8 cellular contexts compared by ENCODE assay signal in the genomic region with DNA sequence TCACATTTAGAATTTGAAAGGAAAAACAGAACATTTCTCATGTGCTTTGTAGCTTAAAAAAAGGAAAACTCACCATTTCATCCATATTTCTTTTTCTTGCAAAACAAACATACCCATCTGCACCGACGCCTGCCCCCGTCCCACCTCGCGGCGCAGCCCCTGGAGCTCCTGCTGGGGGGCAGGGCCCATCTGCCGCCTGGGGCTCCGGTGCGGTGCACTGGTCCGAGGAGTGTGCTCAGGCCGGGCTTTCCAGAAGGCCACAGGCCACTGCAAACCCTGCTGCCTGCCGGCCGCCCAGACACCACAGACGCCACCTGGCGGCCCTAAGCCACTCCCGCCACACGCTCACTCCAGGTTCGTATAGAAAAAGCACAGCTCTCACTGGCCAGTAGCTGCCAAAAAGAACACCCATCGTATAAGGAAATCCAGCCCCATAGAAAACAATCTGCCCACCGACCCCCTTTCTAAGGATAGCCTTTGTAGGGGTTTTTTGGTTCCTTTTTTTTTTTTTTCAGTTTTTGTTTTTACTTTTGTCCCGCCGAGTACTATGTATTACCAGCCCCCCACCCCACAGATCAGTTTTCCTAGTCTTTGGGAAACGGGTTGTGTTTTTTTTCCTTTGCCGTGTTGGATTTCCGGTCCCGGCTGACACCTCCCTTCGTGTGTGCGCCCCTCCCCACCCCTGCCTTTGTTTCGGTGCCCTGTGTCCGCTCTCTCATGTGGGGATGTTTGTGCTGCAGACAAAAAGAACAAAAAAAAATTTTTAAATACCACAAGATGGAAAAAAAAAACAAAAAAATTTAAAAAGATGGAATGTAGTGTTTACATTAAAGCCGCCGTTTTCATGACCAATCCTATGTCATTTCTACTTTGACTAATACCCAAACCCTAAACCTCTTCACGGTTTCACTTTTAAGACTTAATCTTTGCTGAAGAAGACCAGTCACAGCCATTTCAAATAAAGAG.
DNase-seq lines count a peak whose midpoint lies in the region; ATAC-seq and TF ChIP-seq lines count a peak whose summit lies in the region.

No MANE protein-coding gene starts in this region.

- H4K8ac ChIP-seq in mesenchymal stem cell (ENCODE audit: low read length): peak overlapping the region; percentile 94

- no peak overlapping the region for H2BK120ac ChIP-seq in mesenchymal stem cell (ENCODE audit: low read depth, low read length)

- H3K36me3 ChIP-seq in endodermal cell (ENCODE audit: control insufficient read depth, insufficient read depth, low read length) (peaks cover 6% of the 10 kb centered on the region), mesenchymal stem cell (ENCODE audit: control insufficient read depth in 1 of 2, insufficient read depth in 2 of 2, low read depth in 1 of 2, low read length in 2 of 2) (peaks cover 10 to 16% of the 10 kb centered on the region in 2 experiments)

- H3K4me2 ChIP-seq in mesenchymal stem cell (ENCODE audit: low read length, poor library complexity, severe bottlenecking): peak overlapping the region; percentile 67

- H3K4me1 ChIP-seq in endodermal cell (ENCODE audit: control insufficient read depth, insufficient read depth, low read length): peaks cover 12% of the 10 kb centered on the region
- H3K4me1 ChIP-seq in mesenchymal stem cell (ENCODE audit: control insufficient read depth, insufficient read depth, low read depth, low read length): peaks cover 12% of the 10 kb centered on the region

- H2BK15ac ChIP-seq in mesenchymal stem cell (ENCODE audit: low read depth, poor library complexity, severe bottlenecking): peak overlapping the region; percentile 45

- H2AFZ ChIP-seq in mesenchymal stem cell (ENCODE audit: low read depth, low read length): peak overlapping the region; percentile 62

- no peak overlapping the region for H3K23ac ChIP-seq in mesenchymal stem cell (ENCODE audit: low read length in 2 of 2)

- H2AK5ac ChIP-seq in mesenchymal stem cell (ENCODE audit: low read length, severe bottlenecking): no peak overlapping the region

- no peak overlapping the region for H3K18ac ChIP-seq in mesenchymal stem cell (ENCODE audit: low read depth in 1 of 2, low read length in 2 of 2)

- peak overlapping the region in 1 of 2 experiments; percentile 78 for H3K4ac ChIP-seq in mesenchymal stem cell (ENCODE audit: low read depth in 1 of 2, low read length in 2 of 2)

- H3K79me1 ChIP-seq in mesenchymal stem cell (replicated peaks; ENCODE audit: low read length, poor library complexity, severe bottlenecking): peaks cover 3% of the 10 kb centered on the region

- no peaks in the 10 kb centered on the region for H3K9me3 Mint-ChIP-seq in endodermal cell

- H3K27me3 ChIP-seq in endodermal cell (ENCODE audit: control insufficient read depth, insufficient read depth, low read length, poor library complexity, severe bottlenecking): no peaks in the 10 kb centered on the region
- H3K27me3 ChIP-seq in mesenchymal stem cell (ENCODE audit: control insufficient read depth in 1 of 2, insufficient read depth in 1 of 2, low read length in 2 of 2): peaks cover 4 to 14% of the 10 kb centered on the region in 2 experiments

- H3K4me1 Mint-ChIP-seq in endodermal cell: peaks cover 34% of the 10 kb centered on the region

- peak; percentile 88 for ATAC-seq in GM18511 (IDR thresholded peaks at IDR 0.05; ENCODE audit: unreplicated experiment)
- ATAC-seq in HG03039 (IDR thresholded peaks at IDR 0.05; ENCODE audit: unreplicated experiment): peak; percentile 86

- H3K9me3 ChIP-seq in endodermal cell (ENCODE audit: control insufficient read depth, low read length): no peaks in the 10 kb centered on the region
- H3K9me3 ChIP-seq in mesenchymal stem cell (ENCODE audit: control insufficient read depth, low read length): no peaks in the 10 kb centered on the region

- TF ChIP-seq CTCF in endodermal cell (conservative IDR thresholded peaks at IDR 0.05): peak; percentile 95

- H3K27ac Mint-ChIP-seq in endodermal cell: peak overlapping the region; percentile 93

- H3K4me3 Mint-ChIP-seq in endodermal cell: peak overlapping the region; percentile 57

- peak overlapping the region; percentile 50 for H3K27ac ChIP-seq in endodermal cell (ENCODE audit: low read depth, low read length)
- H3K27ac ChIP-seq in mesenchymal stem cell (ENCODE audit: low read length, poor library complexity, severe bottlenecking): peak overlapping the region; percentile 62

- H3K4me3 ChIP-seq in endodermal cell (ENCODE audit: low read length) (peak overlapping the region; percentile 61), mesenchymal stem cell (ENCODE audit: insufficient read depth in 1 of 2, low read depth in 1 of 2, low read length in 2 of 2) (peak overlapping the region in 1 of 2 experiments; percentile 77)

- H3K9ac ChIP-seq in endodermal cell (ENCODE audit: extremely low read depth, low read length, poor library complexity, severe bottlenecking) (peak overlapping the region; percentile 49), mesenchymal stem cell (ENCODE audit: low read length) (peak overlapping the region; percentile 95)

- H2BK12ac ChIP-seq in mesenchymal stem cell (ENCODE audit: low read length in 2 of 2): peak overlapping the region in 1 of 2 experiments; percentile 72

- peak; percentile 83 for DNase-seq in A172 (ENCODE audit: low spot score)
- DNase-seq in NCI-H510A treated with DMSO at 0.1 percent for 48 hours (lab: John Stamatoyannopoulos, UW): peak; percentile 53
- peak; percentile 75 for DNase-seq in activated CD8-positive, alpha-beta memory T cell treated with anti-CD3 and anti-CD28 coated beads for 24 hours
- peak; percentile 96 for DNase-seq in endodermal cell
- peak; percentile 91 for DNase-seq in mesenchymal stem cell
- DNase-seq in stimulated activated CD8-positive, alpha-beta memory T cell treated with anti-CD3 and anti-CD28 coated beads, Interleukin-15, amount 100 ng/mL, for 1 hour (ENCODE audit: low read depth): peak; percentile 31

- H4K91ac ChIP-seq in mesenchymal stem cell (ENCODE audit: low read length): no peak overlapping the region

- no peaks in the 10 kb centered on the region for H3K27me3 Mint-ChIP-seq in endodermal cell (ENCODE audit: insufficient read depth)

- no peak overlapping the region for H2BK5ac ChIP-seq in mesenchymal stem cell (ENCODE audit: low read depth, low read length, poor library complexity, severe bottlenecking)

- WGBS in endodermal cell (ENCODE audit: insufficient coverage in 1 of 2, insufficient read length in 1 of 2), 2 experiments: 10 to 50% methylated on average over 1 to 31 of the region's 33 CpGs
- WGBS in mesenchymal stem cell: under 1% methylated on average over 26 of the region's 33 CpGs

- H3K36me3 Mint-ChIP-seq in endodermal cell (ENCODE audit: low read depth): no peaks in the 10 kb centered on the region

- H3K14ac ChIP-seq in mesenchymal stem cell (ENCODE audit: low read length in 2 of 2): no peak overlapping the region

Comparison
In these comparisons a context has a peak if more than half of its experiments do, and no peak if none do; other contexts are left out.
1. DNase-seq: peak in every context shown above with its lines; median percentile 96 in endodermal cell; 91 in mesenchymal stem cell; 83 in A172; 75 in activated CD8-positive, alpha-beta memory T cell treated with anti-CD3 and anti-CD28 coated beads for 24 hours; 53 in NCI-H510A treated with DMSO at 0.1 percent for 48 hours; 31 in stimulated activated CD8-positive, alpha-beta memory T cell treated with anti-CD3 and anti-CD28 coated beads, Interleukin-15, amount 100 ng/mL, for 1 hour.